In genomic region chr12:12365442-12365802, GRCh38 we compare ENCODE assay signal across 26 cellular contexts. TPM values are rescaled to one million over a fixed set of nuclear protein-coding genes. Genes with fewer than 3 reads are reported as not detected.
DNase-seq lines count a peak whose midpoint lies in the region; ATAC-seq, FAIRE-seq and TF ChIP-seq lines count a peak whose summit lies in the region.
"Had no signal": no experiment of that assay in that cellular context is flagged by ENCODE, and none has a peak within 500 bp of the region (broad histone marks: within the 10 kb centered on the region; RNA-seq: fewer than 3 reads in every experiment).

No MANE protein-coding gene starts in this region.

- TF ChIP-seq EP300 in sigmoid colon (IDR thresholded peaks at IDR 0.05): no peak

- no peak for FAIRE-seq in small intestine (lab: Jason Lieb, UNC)
- FAIRE-seq: islet of Langerhans had no signal

- no peaks in the 10 kb centered on the region for H3K27me3 Mint-ChIP-seq in activated naive CD8-positive, alpha-beta T cell treated with anti-CD3 and anti-CD28 coated beads, Interleukin-2, amount 10 ng/mL, durations not matched to agents 7 days and 5 days
- H3K27me3 Mint-ChIP-seq: dendritic cell treated with granulocyte-macrophage colony-stimulating factor and Interleukin-4, amounts not matched to agents 40 ng/mL and 50 ng/mL, for 4 days; IgD-negative memory B cell had no signal

- DNase-seq in NCI-H1417 (lab: John Stamatoyannopoulos, UW): peak in 2 of 3 experiments; percentile 23 to 63
- no peak for DNase-seq in NCI-H1417 treated with DMSO at 0.1 percent for 48 hours (lab: John Stamatoyannopoulos, UW)
- DNase-seq in HL-60 (ENCODE audit: low read depth in 1 of 2, low spot score in 1 of 2): no peak
- DNase-seq in activated naive CD8-positive, alpha-beta T cell treated with anti-CD3 and anti-CD28 coated beads, Interleukin-2, amount 10 ng/mL, durations not matched to agents 7 days and 5 days: no peak
- DNase-seq in small intestine: no peak
- DNase-seq in sigmoid colon: no peak
- no peak for DNase-seq in AG08395 (ENCODE audit: low spot score)
- DNase-seq: activated CD4-positive, alpha-beta T cell treated with anti-CD3 and anti-CD28 coated beads, Interleukin-2, amount 50 U/mL, for 48 hours; Calu3; MG63; mucosa of descending colon; NCI-H82; PC-3; SHP77; stimulated activated CD4-positive, alpha-beta T cell treated with anti-CD3 and anti-CD28 coated beads, Interleukin-2, amount 100 ng/mL, for 48 hours; stomach had no signal

- peak overlapping the region; percentile 55 for H3K27ac ChIP-seq in HL-60 (replicated peaks)
- H3K27ac ChIP-seq in layer of hippocampus (ENCODE audit: low read depth, low read length): peak overlapping the region; percentile 86
- H3K27ac ChIP-seq in small intestine (ENCODE audit: low read depth in 1 of 2, low read length in 1 of 2): no peak overlapping the region
- H3K27ac ChIP-seq in sigmoid colon: no peak overlapping the region
- H3K27ac ChIP-seq: 22Rv1, hepatocyte had no signal

- ATAC-seq in activated naive CD8-positive, alpha-beta T cell treated with anti-CD3 and anti-CD28 coated beads, Interleukin-2, amount 10 ng/mL, durations not matched to agents 7 days and 5 days (ENCODE audit: low read depth): no peak
- ATAC-seq: mucosa of descending colon, PC-3 had no signal

- POLR2A ChIA-PET in activated naive CD8-positive, alpha-beta T cell treated with anti-CD3 and anti-CD28 coated beads, Interleukin-2, amount 10 ng/mL, durations not matched to agents 7 days and 5 days (lab: Charles Lee): interaction anchor here (0.6 to 4.6 kb wide), 2 partner anchors 7 to 14 kb away, joined by 3 to 40 read pairs; partner anchors contain the start of gene BORCS5

- H3K9me3 Mint-ChIP-seq in activated naive CD8-positive, alpha-beta T cell treated with anti-CD3 and anti-CD28 coated beads, Interleukin-2, amount 10 ng/mL, durations not matched to agents 7 days and 5 days: peaks cover 2% of the 10 kb centered on the region
- H3K9me3 Mint-ChIP-seq: dendritic cell treated with granulocyte-macrophage colony-stimulating factor and Interleukin-4, amounts not matched to agents 40 ng/mL and 50 ng/mL, for 4 days; IgD-negative memory B cell; T-helper 1 cell treated with Interleukin-12 subunit alpha and Interleukin-12 subunit beta and Interleukin-4 antibody, amounts not matched to agents 30 μg/mL and 1 μg/mL, for 36 hours had no signal

- no peak overlapping the region for H3K4me3 ChIP-seq in HL-60 (replicated peaks; ENCODE audit: insufficient read depth, low read length)
- no peak overlapping the region for H3K4me3 ChIP-seq in small intestine (ENCODE audit: low read depth in 1 of 2, low read length in 2 of 2)
- no peak overlapping the region for H3K4me3 ChIP-seq in sigmoid colon
- H3K4me3 ChIP-seq: breast epithelium, hepatocyte, MG63, mucosa of descending colon, smooth muscle cell, stomach had no signal

- peak overlapping the region; percentile 12 for H3K4me3 Mint-ChIP-seq in activated naive CD8-positive, alpha-beta T cell treated with anti-CD3 and anti-CD28 coated beads, Interleukin-2, amount 10 ng/mL, durations not matched to agents 7 days and 5 days
- H3K4me3 Mint-ChIP-seq: dendritic cell treated with granulocyte-macrophage colony-stimulating factor and Interleukin-4, amounts not matched to agents 40 ng/mL and 50 ng/mL, for 4 days; IgD-negative memory B cell; T-helper 1 cell treated with Interleukin-12 subunit alpha and Interleukin-12 subunit beta and Interleukin-4 antibody, amounts not matched to agents 30 μg/mL and 1 μg/mL, for 36 hours had no signal

- TF ChIP-seq CTCF in HL-60 (IDR thresholded peaks at IDR 0.05; ENCODE audit: insufficient read depth, low read length) (no peak), sigmoid colon (IDR thresholded peaks at IDR 0.05) (no peak)

- peaks cover 33% of the 10 kb centered on the region for H3K4me1 Mint-ChIP-seq in activated naive CD8-positive, alpha-beta T cell treated with anti-CD3 and anti-CD28 coated beads, Interleukin-2, amount 10 ng/mL, durations not matched to agents 7 days and 5 days

- 85 to 92% (median 90%) methylated on average over 5 of the region's 5 CpGs for WGBS in small intestine, 3 donors
- 93 to 94% methylated on average over 5 of the region's 5 CpGs for WGBS in sigmoid colon, 2 donors

- H3K4me1 ChIP-seq in small intestine (ENCODE audit: control insufficient read depth in 2 of 2, insufficient read depth in 1 of 2, low read depth in 1 of 2, low read length in 1 of 2) (no peaks in the 10 kb centered on the region), sigmoid colon (peaks cover 0 to 6% (median 3%) of the 10 kb centered on the region in 4 donors)
- H3K4me1 ChIP-seq: breast epithelium had no signal

- intact Hi-C loops in sigmoid colon (cut with DNase I): no loop called here

- H3K9me3 ChIP-seq in small intestine (ENCODE audit: control insufficient read depth, low read depth) (no peaks in the 10 kb centered on the region), sigmoid colon (no peaks in the 10 kb centered on the region)
- H3K9me3 ChIP-seq: BE2C, breast epithelium, mucosa of descending colon, stomach had no signal

- H3K27me3 ChIP-seq in HL-60 (ENCODE audit: insufficient read depth, poor library complexity, severe bottlenecking) (no peaks in the 10 kb centered on the region), layer of hippocampus (ENCODE audit: control insufficient read depth, insufficient read depth, low read length) (no peaks in the 10 kb centered on the region), small intestine (ENCODE audit: control insufficient read depth in 2 of 2, insufficient read depth in 2 of 2, low read length in 2 of 2) (no peaks in the 10 kb centered on the region), sigmoid colon (no peaks in the 10 kb centered on the region)
- H3K27me3 ChIP-seq: BE2C, breast epithelium, hepatocyte, MG63, stomach had no signal

- H3K27ac Mint-ChIP-seq in activated naive CD8-positive, alpha-beta T cell treated with anti-CD3 and anti-CD28 coated beads, Interleukin-2, amount 10 ng/mL, durations not matched to agents 7 days and 5 days: peak overlapping the region; percentile 22
- H3K27ac Mint-ChIP-seq: dendritic cell treated with granulocyte-macrophage colony-stimulating factor and Interleukin-4, amounts not matched to agents 40 ng/mL and 50 ng/mL, for 4 days; IgD-negative memory B cell; T-helper 1 cell treated with Interleukin-12 subunit alpha and Interleukin-12 subunit beta and Interleukin-4 antibody, amounts not matched to agents 30 μg/mL and 1 μg/mL, for 36 hours had no signal

- no peak for TF ChIP-seq POLR2A in sigmoid colon (IDR thresholded peaks at IDR 0.05)

- H3K36me3 Mint-ChIP-seq in activated naive CD8-positive, alpha-beta T cell treated with anti-CD3 and anti-CD28 coated beads, Interleukin-2, amount 10 ng/mL, durations not matched to agents 7 days and 5 days: peaks cover 22% of the 10 kb centered on the region

- H3K36me3 ChIP-seq in small intestine (ENCODE audit: control insufficient read depth in 2 of 2, insufficient read depth in 2 of 2, low read length in 2 of 2): no peaks in the 10 kb centered on the region
- peaks cover 0 to 23% (median 0%) of the 10 kb centered on the region in 4 donors for H3K36me3 ChIP-seq in sigmoid colon
- H3K36me3 ChIP-seq: BE2C, breast epithelium had no signal

RNA-seq across cellular contexts. Expression of gene BORCS5, which starts 8.5 kb away (rescaled TPM):
- 10 to 100 TPM; 20.1 to 21.8 TPM for total RNA-seq in activated naive CD8-positive, alpha-beta T cell treated with anti-CD3 and anti-CD28 coated beads, Interleukin-2, amount 10 ng/mL, durations not matched to agents 7 days and 5 days
- polyA plus RNA-seq in small intestine (1 to 10 TPM; 2.2 to 7.5 (median 3.8) TPM), sigmoid colon (1 to 10 TPM; 3.7 to 7.0 (median 6.0) TPM)
- total RNA-seq in sigmoid colon: 10 to 100 TPM in 3 of 4 donors, 1 to 10 TPM in 1; 7.1 to 25.3 (median 14.0) TPM

RNA-seq across cellular contexts. Expression of gene MANSC1, which starts 15.4 kb away (rescaled TPM):
- total RNA-seq in activated naive CD8-positive, alpha-beta T cell treated with anti-CD3 and anti-CD28 coated beads, Interleukin-2, amount 10 ng/mL, durations not matched to agents 7 days and 5 days: under 1 TPM in 1 of 2 experiments, not detected in 1; 0.20 TPM
- polyA plus RNA-seq in small intestine: 10 to 100 TPM in 1 of 3 donors, 1 to 10 TPM in 2; 5.4 to 23.4 (median 6.8) TPM
- total RNA-seq in sigmoid colon: 10 to 100 TPM; 11.5 to 16.6 (median 12.2) TPM
- 10 to 100 TPM in 1 of 3 donors, 1 to 10 TPM in 2; 5.8 to 21.4 (median 7.2) TPM for polyA plus RNA-seq in sigmoid colon

Comparison
In these comparisons a context has a peak if more than half of its experiments do, and no peak if none do; other contexts are left out.
1. DNase-seq: peak in NCI-H1417 (2 of 3); none in NCI-H1417 treated with DMSO at 0.1 percent for 48 hours (single experiment), HL-60 (0 of 2), activated naive CD8-positive, alpha-beta T cell treated with anti-CD3 and anti-CD28 coated beads, Interleukin-2, amount 10 ng/mL, durations not matched to agents 7 days and 5 days (single experiment), small intestine (single experiment), sigmoid colon (single experiment) and AG08395 (single experiment).
2. H3K27ac ChIP-seq: peak in HL-60 (single experiment) and layer of hippocampus (single experiment); none in small intestine (0 of 2) and sigmoid colon (0 of 4).
3. RNA of gene MANSC1, which starts 15.4 kb away (total RNA-seq): 11.5 to 16.6 TPM in sigmoid colon; 0.20 TPM in activated naive CD8-positive, alpha-beta T cell treated with anti-CD3 and anti-CD28 coated beads, Interleukin-2, amount 10 ng/mL, durations not matched to agents 7 days and 5 days; every median in the first group is over 10 times any median in the second.